ENCODE assay signal across 22 cellular contexts in genomic region chr16:84955427-84955826, GRCh38. TPM values are rescaled to one million over a fixed set of nuclear protein-coding genes. Genes with fewer than 3 reads are reported as not detected.
DNase-seq lines count a peak whose midpoint lies in the region; ATAC-seq and TF ChIP-seq lines count a peak whose summit lies in the region.
"Had no signal": no experiment of that assay in that cellular context is flagged by ENCODE, and none has a peak within 500 bp of the region (broad histone marks: within the 10 kb centered on the region; RNA-seq: fewer than 3 reads in every experiment).

No MANE protein-coding gene starts in this region.

- peak overlapping the region; percentile 68 for H3K4ac ChIP-seq in trophoblast cell (ENCODE audit: low read depth, low read length)

- no peak overlapping the region for H3K27ac Mint-ChIP-seq in chondrocyte (ENCODE audit: unreplicated experiment)
- no peak overlapping the region for H3K27ac Mint-ChIP-seq in stimulated activated effector memory CD8-positive, alpha-beta T cell treated with anti-CD3 and anti-CD28 coated beads, Interleukin-12 subunit alpha, Interleukin-12 subunit beta, amount 100 ng/mL, for 72 hours
- H3K27ac Mint-ChIP-seq: CD14-positive monocyte had no signal

- H3K14ac ChIP-seq in trophoblast cell (ENCODE audit: low read length), result peak overlapping the region; percentile 67

- peak overlapping the region; percentile 25 for H4K12ac ChIP-seq in trophoblast cell (ENCODE audit: low read depth, low read length)

- intact Hi-C loops in left colon (cut with DNase I, micrococcal nuclease), result no loop called here

- H3K9ac ChIP-seq in trophoblast cell (ENCODE audit: low read length), result no peak overlapping the region
- H3K9ac ChIP-seq: GM23248 had no signal

- H3K4me1 Mint-ChIP-seq in chondrocyte (ENCODE audit: low read depth), result peaks cover 12% of the 10 kb centered on the region
- H3K4me1 Mint-ChIP-seq in stimulated activated effector memory CD8-positive, alpha-beta T cell treated with anti-CD3 and anti-CD28 coated beads, Interleukin-12 subunit alpha, Interleukin-12 subunit beta, amount 100 ng/mL, for 72 hours, result peaks cover 7% of the 10 kb centered on the region

- no peaks in the 10 kb centered on the region for H3K36me3 Mint-ChIP-seq in chondrocyte (ENCODE audit: low read depth)
- no peaks in the 10 kb centered on the region for H3K36me3 Mint-ChIP-seq in stimulated activated effector memory CD8-positive, alpha-beta T cell treated with anti-CD3 and anti-CD28 coated beads, Interleukin-12 subunit alpha, Interleukin-12 subunit beta, amount 100 ng/mL, for 72 hours
- H3K36me3 Mint-ChIP-seq: CD14-positive monocyte had no signal

- ATAC-seq in left colon, result peak; percentile 20
- no peak for ATAC-seq in stimulated activated effector memory CD8-positive, alpha-beta T cell treated with anti-CD3 and anti-CD28 coated beads, Interleukin-12 subunit alpha, Interleukin-12 subunit beta, amount 100 ng/mL, for 72 hours
- ATAC-seq: Panc1 had no signal

- no peaks in the 10 kb centered on the region for H3K9me3 ChIP-seq in HEK293 (ENCODE audit: control insufficient read depth, insufficient read depth, low read depth, low read length)
- H3K9me3 ChIP-seq in trophoblast cell (ENCODE audit: insufficient read depth, low read depth, low read length), result peaks cover 3% of the 10 kb centered on the region

- H3K23ac ChIP-seq in trophoblast cell (ENCODE audit: low read length), result no peak overlapping the region

- H2BK12ac ChIP-seq in trophoblast cell (ENCODE audit: low read length), result peak overlapping the region; percentile 92

- H3K27me3 Mint-ChIP-seq in chondrocyte (ENCODE audit: low read depth), result no peaks in the 10 kb centered on the region

- peak overlapping the region; percentile 9 for H2AFZ ChIP-seq in trophoblast cell (ENCODE audit: insufficient read depth, low read length, poor library complexity)
- H2AFZ ChIP-seq: GM23248 had no signal

- DNase-seq in COLO668 (lab: John Stamatoyannopoulos, UW; ENCODE audit: unreplicated experiment) (peak; percentile 36), left colon (no peak), trophoblast cell (no peak), OCI-M1 (lab: John Stamatoyannopoulos, UW) (no peak), chondrocyte (ENCODE audit: low spot score) (no peak)
- DNase-seq in stimulated activated effector memory CD8-positive, alpha-beta T cell treated with anti-CD3 and anti-CD28 coated beads, Interleukin-12 subunit alpha, Interleukin-12 subunit beta, amount 100 ng/mL, for 72 hours (ENCODE audit: low spot score in 2 of 2), result no peak
- DNase-seq: ACHN, AML-193, DMS 273 treated with DMSO at 0.1 percent for 48 hours, GDM1, GM23248, HCEC 1CT, MV-4-11, NCI-H1417, NCI-H187 treated with DMSO at 0.1 percent for 48 hours, NCI-H226, NCI-H524, SHP77 treated with DMSO at 0.1 percent for 48 hours, T-helper 1 cell had no signal

- peak overlapping the region; percentile 20 for H3K18ac ChIP-seq in trophoblast cell (ENCODE audit: low read length)

- no CpG with 5 or more reads among the region's 6 CpGs for WGBS in trophoblast cell (ENCODE audit: extremely low coverage, insufficient coverage, insufficient read length)

- H3K27ac ChIP-seq in HEK293 (ENCODE audit: extremely low read depth, low read depth, low read length) (no peak overlapping the region), trophoblast cell (ENCODE audit: low read depth, low read length) (no peak overlapping the region)
- H3K27ac ChIP-seq: GM23248 had no signal

- peaks cover 13% of the 10 kb centered on the region for H3K79me2 ChIP-seq in trophoblast cell (ENCODE audit: control insufficient read depth, insufficient read depth, low read length, poor library complexity)

- POLR2A ChIA-PET in HEK293 (lab: Yijun Ruan, JAX), result no interaction called here

- no peak overlapping the region for H3K4me2 ChIP-seq in trophoblast cell (ENCODE audit: low read length)

- CTCF ChIA-PET in HEK293 (lab: Yijun Ruan, JAX), result interaction anchor here (3.5 to 6.2 kb wide), 4 partner anchors 15 to 217 kb away, joined by 14 to 119 read pairs (median 64); no protein-coding TSS in a partner anchor

- peak overlapping the region; percentile 63 for H4K8ac ChIP-seq in trophoblast cell (ENCODE audit: low read depth, low read length)

- TF ChIP-seq CTCF in HEK293 (tag by site-specific recombination; IDR thresholded peaks at IDR 0.05) (no peak), chondrocyte (IDR thresholded peaks at IDR 0.05) (no peak)

- H2BK5ac ChIP-seq in trophoblast cell (ENCODE audit: low read depth, low read length, poor library complexity), result peak overlapping the region; percentile 91

- H3K9me3 Mint-ChIP-seq in chondrocyte (ENCODE audit: low read depth), result no peaks in the 10 kb centered on the region
- H3K9me3 Mint-ChIP-seq in stimulated activated effector memory CD8-positive, alpha-beta T cell treated with anti-CD3 and anti-CD28 coated beads, Interleukin-12 subunit alpha, Interleukin-12 subunit beta, amount 100 ng/mL, for 72 hours, result no peaks in the 10 kb centered on the region
- H3K9me3 Mint-ChIP-seq: CD14-positive monocyte had no signal

- H3K36me3 ChIP-seq in HEK293 (ENCODE audit: control insufficient read depth in 2 of 2, insufficient read depth in 1 of 2, low read length in 2 of 2) (no peaks in the 10 kb centered on the region), trophoblast cell (ENCODE audit: control insufficient read depth in 1 of 2, insufficient read depth in 2 of 2, low read length in 2 of 2) (no peaks in the 10 kb centered on the region)

- H2AK5ac ChIP-seq in trophoblast cell (ENCODE audit: low read length), result peak overlapping the region; percentile 92

- no peaks in the 10 kb centered on the region for H3K27me3 ChIP-seq in trophoblast cell (ENCODE audit: insufficient read depth, low read length)

- H3K79me1 ChIP-seq in trophoblast cell (ENCODE audit: low read length), result peaks cover 53% of the 10 kb centered on the region

- H3K4me1 ChIP-seq in HEK293 (ENCODE audit: control insufficient read depth, insufficient read depth, low read length) (no peaks in the 10 kb centered on the region), trophoblast cell (ENCODE audit: control insufficient read depth in 1 of 2, insufficient read depth in 2 of 2, low read length in 2 of 2) (peaks cover 22 to 34% of the 10 kb centered on the region in 2 experiments)

- peak overlapping the region; percentile 99 for H4K91ac ChIP-seq in trophoblast cell (ENCODE audit: low read depth, low read length)

- no peak overlapping the region for H3K4me3 Mint-ChIP-seq in chondrocyte (ENCODE audit: unreplicated experiment)
- H3K4me3 Mint-ChIP-seq in stimulated activated effector memory CD8-positive, alpha-beta T cell treated with anti-CD3 and anti-CD28 coated beads, Interleukin-12 subunit alpha, Interleukin-12 subunit beta, amount 100 ng/mL, for 72 hours, result no peak overlapping the region
- H3K4me3 Mint-ChIP-seq: CD14-positive monocyte had no signal

- no peak overlapping the region for H3K4me3 ChIP-seq in HEK293 (ENCODE audit: low read depth, low read length)
- no peak overlapping the region for H3K4me3 ChIP-seq in trophoblast cell (ENCODE audit: low read depth, low read length)
- H3K4me3 ChIP-seq: GM23248 had no signal

- H2BK120ac ChIP-seq in trophoblast cell (ENCODE audit: insufficient read depth, low read length, poor library complexity), result peak overlapping the region; percentile 95

TF ChIP-seq in HEK293, 187 proteins besides CTCF, POLR2A, EP300 and RAD21:
- TF ChIP-seq ZNF768 (tag by site-specific recombination; IDR thresholded peaks at IDR 0.05), result 0 out of 2 replicates have a peak, but pooled peaks have one; percentile 21
- TF ChIP-seq ZFP41 (tag by site-specific recombination; IDR thresholded peaks at IDR 0.05; ENCODE audit: borderline replicate concordance), result no peak
- no peak for TF ChIP-seq HOXA7 (CRISPR knock-in tag; IDR thresholded peaks at IDR 0.05; ENCODE audit: borderline replicate concordance)
- TF ChIP-seq ZNF155 (tag by site-specific recombination; IDR thresholded peaks at IDR 0.05), result no peak
- no peak for TF ChIP-seq ZNF292 (tag by site-specific recombination; IDR thresholded peaks at IDR 0.05; ENCODE audit: borderline replicate concordance, low read depth)

RNA-seq across cellular contexts. Expression of gene ZDHHC7, which starts 55.9 kb away (rescaled TPM):
- 10 to 100 TPM; 73.9 to 76.9 TPM for total RNA-seq in left colon
- 46.3 and 46.6 TPM in 2 replicates for polyA plus RNA-seq in trophoblast cell (2013)
- 45.3 to 51.6 TPM (median 50.2 TPM) in 3 replicates for total RNA-seq in chondrocyte
